Comparison of ENCODE assay signal across 8 cellular contexts in genomic region chr13:78658630-78659449, GRCh38. TPM values are rescaled to one million over a fixed set of nuclear protein-coding genes. Genes with fewer than 3 reads are reported as not detected.
DNase-seq lines count a peak whose midpoint lies in the region; ATAC-seq, FAIRE-seq and TF ChIP-seq lines count a peak whose summit lies in the region.

Gene OBI1 (minus strand): TSS chr13:78659155. CDS start chr13:78659120, 35 bp downstream.

- no peak for FAIRE-seq in keratinocyte (lab: Jason Lieb, UNC)

- H3K9me1 ChIP-seq in keratinocyte (ENCODE audit: control insufficient read depth, extremely low read depth, insufficient read depth, low read length), result no peaks in the 10 kb centered on the region

- peak within 1 kb of the TSS; percentile 60 for H3K4me3 ChIP-seq in AG09309 (ENCODE audit: control insufficient read depth, low read depth, low read length)
- H3K4me3 ChIP-seq in keratinocyte (ENCODE audit: control insufficient read depth in 2 of 3, extremely low read depth in 1 of 3, insufficient read depth in 2 of 3, low read depth in 1 of 3, low read length in 3 of 3), result peak within 1 kb of the TSS; percentile 66 to 92 (median 92)

- DNase-seq in AG09309 (ENCODE audit: low read depth) (peak; percentile 37), NCI-H226 (peak; percentile 89), cerebellum (ENCODE audit: low spot score) (peak; percentile 87), keratinocyte (ENCODE audit: low read depth, low spot score) (peak; percentile 1)
- DNase-seq in stimulated activated CD4-positive, alpha-beta T cell treated with anti-CD3 and anti-CD28 coated beads, Interleukin-12 subunit alpha, Interleukin-12 subunit beta, amount 100 ng/mL, for 48 hours (ENCODE audit: low read depth in 2 of 3, low spot score in 1 of 3), result peak; percentile 82 to 86 (median 85)

- peaks cover 50% of the 10 kb centered on the region for H3K79me2 ChIP-seq in keratinocyte (ENCODE audit: control insufficient read depth, insufficient read depth, low read length)

- no peaks in the 10 kb centered on the region for H3K27me3 ChIP-seq in keratinocyte (ENCODE audit: control insufficient read depth, extremely low read depth, insufficient read depth, low read length)

- TF ChIP-seq CTCF in AG09309 (IDR thresholded peaks at IDR 0.05; ENCODE audit: control insufficient read depth, insufficient read depth, low read depth, low read length, missing control alignments) (no peak), keratinocyte (optimal IDR thresholded peaks at IDR 0.05 in 1 of 3, IDR thresholded peaks at IDR 0.05 in 1 of 3, conservative IDR thresholded peaks at IDR 0.05 in 1 of 3; ENCODE audit: extremely low read depth in 1 of 3, insufficient read depth in 2 of 3, low read length in 3 of 3) (no peak)

- ATAC-seq in GM19023 (IDR thresholded peaks at IDR 0.05; ENCODE audit: unreplicated experiment), result peak; percentile 79
- ATAC-seq in HG03196 (IDR thresholded peaks at IDR 0.05; ENCODE audit: unreplicated experiment), result peak; percentile 87
- peak; percentile 93 to 95 for ATAC-seq in activated CD4-positive, CD25-positive, alpha-beta regulatory T cell treated with anti-CD3 and anti-CD28 coated beads, Interleukin-2, amount 50 U/mL, for 24 hours

- H3K4me1 ChIP-seq in keratinocyte (ENCODE audit: control insufficient read depth, extremely low read depth, insufficient read depth, low read length), result peaks cover 7% of the 10 kb centered on the region

- no peaks in the 10 kb centered on the region for H4K20me1 ChIP-seq in keratinocyte (ENCODE audit: control insufficient read depth, extremely low read depth, insufficient read depth, low read length)

- dilution Hi-C loops in keratinocyte (cut with MboI; ENCODE audit: extremely low pct_ligation_motif_present, low sequenced_read_pairs), result no loop called here

- peak within 1 kb of the TSS; percentile 98 for H2AFZ ChIP-seq in keratinocyte (ENCODE audit: control insufficient read depth, low read length)

- peak within 1 kb of the TSS; percentile 83 for H3K9ac ChIP-seq in keratinocyte (ENCODE audit: control insufficient read depth, extremely low read depth, insufficient read depth, low read length)

- peak within 1 kb of the TSS; percentile 73 for H3K27ac ChIP-seq in keratinocyte (ENCODE audit: control insufficient read depth, insufficient read depth, low read length)

- H3K36me3 ChIP-seq in keratinocyte (ENCODE audit: control insufficient read depth in 2 of 2, extremely low read depth in 1 of 2, insufficient read depth in 2 of 2, low read length in 2 of 2), result no peaks in the 10 kb centered on the region

- no peaks in the 10 kb centered on the region for H3K9me3 ChIP-seq in keratinocyte (ENCODE audit: control insufficient read depth, low read depth, low read length)

- H3K4me2 ChIP-seq in keratinocyte (ENCODE audit: control insufficient read depth, extremely low read depth, insufficient read depth, low read depth, low read length), result peak within 1 kb of the TSS; percentile 89

RNA-seq across cellular contexts. Expression of gene OBI1, which starts in this region (rescaled TPM):
- 31.5 TPM for total RNA-seq in cerebellum
- 8.8 to 14.4 TPM (median 8.9 TPM) in 3 replicates for polyA plus RNA-seq in keratinocyte
- polyA plus RNA-seq in keratinocyte (2011; ENCODE audit: low read depth), result 8.0 TPM
- 4.4 and 8.2 TPM in 2 replicates for polyA plus RNA-seq in keratinocyte (2011; cell fraction: cytosol; rRNA removed)
- polyA plus RNA-seq in keratinocyte (2011; cell fraction: nucleus; rRNA removed), result 8.2 and 12.0 TPM in 2 replicates
- polyA plus RNA-seq in keratinocyte (2012; ENCODE audit: low replicate concordance), result 5.8 and 10.1 TPM in 2 replicates
- 4.0 to 12.9 TPM (median 6.4 TPM) in 3 replicates for polyA minus RNA-seq in keratinocyte
- 6.9 TPM for polyA minus RNA-seq in keratinocyte (2011; cell fraction: cytosol; rRNA and poly(A)+ RNA removed)
- polyA minus RNA-seq in keratinocyte (2011; cell fraction: nucleus; rRNA and poly(A)+ RNA removed), result 7.8 and 13.9 TPM in 2 replicates

Comparison
In these comparisons a context has a peak if more than half of its experiments do, and no peak if none do; other contexts are left out.
1. Peak in every context shown above with its lines: DNase-seq, ATAC-seq, H3K4me3 ChIP-seq and H3K27ac ChIP-seq.
2. DNase-seq: peak in every context shown above with its lines; median percentile 89 in NCI-H226; 87 in cerebellum; 85 in stimulated activated CD4-positive, alpha-beta T cell treated with anti-CD3 and anti-CD28 coated beads, Interleukin-12 subunit alpha, Interleukin-12 subunit beta, amount 100 ng/mL, for 48 hours; 37 in AG09309; 1 in keratinocyte.